In genomic region chr13:19985219-19985556, GRCh38 we compare ENCODE assay signal across 2 cellular contexts.
TF ChIP-seq lines count a peak whose summit lies in the region.

No MANE protein-coding gene starts in this region.

TF ChIP-seq in WTC11, 78 proteins besides CTCF, POLR2A, EP300 and RAD21:
- TF ChIP-seq KAT7 (CRISPR knock-in tag; IDR thresholded peaks at IDR 0.05; ENCODE audit: borderline replicate concordance) (no peak), ZNF121 (CRISPR knock-in tag; IDR thresholded peaks at IDR 0.05) (no peak), SP1 (CRISPR knock-in tag; conservative IDR thresholded peaks at IDR 0.05) (no peak), ZNF425 (CRISPR knock-in tag; conservative IDR thresholded peaks at IDR 0.05) (no peak), ATF2 (CRISPR knock-in tag; IDR thresholded peaks at IDR 0.05; ENCODE audit: borderline replicate concordance, low read depth) (no peak), ARID4B (CRISPR knock-in tag; IDR thresholded peaks at IDR 0.05; ENCODE audit: borderline replicate concordance) (no peak), ZNF396 (CRISPR knock-in tag; IDR thresholded peaks at IDR 0.05; ENCODE audit: borderline replicate concordance) (no peak)

TF ChIP-seq in HepG2, 621 proteins besides CTCF, POLR2A, EP300 and RAD21:
- TF ChIP-seq RBAK (CRISPR knock-in tag; IDR thresholded peaks at IDR 0.05) (no peak), NFIC (IDR thresholded peaks at IDR 0.05; ENCODE audit: low read length) (no peak), ZNF550 (CRISPR knock-in tag; IDR thresholded peaks at IDR 0.05; ENCODE audit: borderline replicate concordance) (no peak), ZFP41 (CRISPR knock-in tag; IDR thresholded peaks at IDR 0.05; ENCODE audit: borderline replicate concordance) (no peak), HOXD1 (CRISPR knock-in tag; IDR thresholded peaks at IDR 0.05) (no peak), TAF15 (IDR thresholded peaks at IDR 0.05; ENCODE audit: low read depth, low read length, poor library complexity, severe bottlenecking) (no peak), NR2F2 (IDR thresholded peaks at IDR 0.05; ENCODE audit: borderline replicate concordance, low read depth) (no peak), KDM3A (CRISPR knock-in tag; IDR thresholded peaks at IDR 0.05; ENCODE audit: low read depth) (no peak), ZNF17 (CRISPR knock-in tag; IDR thresholded peaks at IDR 0.05) (no peak), PAWR (CRISPR knock-in tag; IDR thresholded peaks at IDR 0.05; ENCODE audit: borderline replicate concordance) (no peak), ZNF614 (CRISPR knock-in tag; IDR thresholded peaks at IDR 0.05; ENCODE audit: borderline replicate concordance) (no peak), FIP1L1 (IDR thresholded peaks at IDR 0.05; ENCODE audit: borderline replicate concordance, insufficient read depth, low read depth, low read length) (no peak), ZNF317 (CRISPR knock-in tag; IDR thresholded peaks at IDR 0.05) (no peak), ZNF784 (CRISPR knock-in tag; IDR thresholded peaks at IDR 0.05; ENCODE audit: borderline replicate concordance) (no peak), HMGXB4 (CRISPR knock-in tag; IDR thresholded peaks at IDR 0.05; ENCODE audit: borderline replicate concordance in 1 of 2, low read depth in 1 of 2) (no peak), KLF6 (CRISPR knock-in tag; IDR thresholded peaks at IDR 0.05) (no peak), MBD4 (IDR thresholded peaks at IDR 0.05; ENCODE audit: borderline replicate concordance, low read length) (no peak), NR0B2 (CRISPR knock-in tag; IDR thresholded peaks at IDR 0.05) (no peak), NONO (IDR thresholded peaks at IDR 0.05) (no peak), NONO (CRISPR knock-in tag; conservative IDR thresholded peaks at IDR 0.05) (no peak)
